ENCODE assay signal across 8 cellular contexts in genomic region chr14:92122761-92123160, GRCh38. TPM values are rescaled to one million over a fixed set of nuclear protein-coding genes. Genes with fewer than 3 reads are reported as not detected.
DNase-seq lines count a peak whose midpoint lies in the region; ATAC-seq and TF ChIP-seq lines count a peak whose summit lies in the region.

No MANE protein-coding gene starts in this region.

- ATAC-seq in GM21576 (IDR thresholded peaks at IDR 0.05; ENCODE audit: unreplicated experiment), result no peak

- peak overlapping the region; percentile 99 to 100 (median 100) for H3K27ac Mint-ChIP-seq in nephron

- H3K4me3 ChIP-seq in Loucy (ENCODE audit: low read length, poor library complexity, severe bottlenecking) (peak overlapping the region; percentile 85), dorsolateral prefrontal cortex (peak overlapping the region; percentile 72 to 99 (median 94))

- H3K27me3 ChIP-seq in Loucy (ENCODE audit: insufficient read depth, low read length, poor library complexity, severe bottlenecking), result no peaks in the 10 kb centered on the region
- H3K27me3 ChIP-seq in dorsolateral prefrontal cortex, result no peaks in the 10 kb centered on the region

- H3K4me2 ChIP-seq in Loucy (ENCODE audit: low read depth, low read length, poor library complexity, severe bottlenecking), result peak overlapping the region; percentile 83

- H4K20me1 ChIP-seq in Loucy (ENCODE audit: insufficient read depth, low read length, poor library complexity, severe bottlenecking), result no peaks in the 10 kb centered on the region

- H3K4me1 ChIP-seq in Loucy (ENCODE audit: insufficient read depth, low read length, poor library complexity, severe bottlenecking), result peaks cover 36% of the 10 kb centered on the region

- no peaks in the 10 kb centered on the region for H3K9me3 Mint-ChIP-seq in nephron

- TF ChIP-seq CTCF in C4-2B (conservative IDR thresholded peaks at IDR 0.05), result no peak
- TF ChIP-seq CTCF in Loucy (conservative IDR thresholded peaks at IDR 0.05; ENCODE audit: low read length), result no peak
- TF ChIP-seq CTCF in dorsolateral prefrontal cortex (IDR thresholded peaks at IDR 0.05 in 54 of 56, conservative IDR thresholded peaks at IDR 0.05 in 2 of 56; ENCODE audit: low read depth in 1 of 56, partially characterized antibody in 56 of 56), result no peak
- no peak for TF ChIP-seq CTCF in nephron (IDR thresholded peaks at IDR 0.05; ENCODE audit: unreplicated experiment in 3 of 3)

- H3K27me3 Mint-ChIP-seq in nephron (ENCODE audit: low read depth), result no peaks in the 10 kb centered on the region

- peaks cover 33% of the 10 kb centered on the region for H3K36me3 Mint-ChIP-seq in nephron (ENCODE audit: low read depth)

- peaks cover 66% of the 10 kb centered on the region for H3K79me2 ChIP-seq in Loucy (ENCODE audit: insufficient read depth, low read length)

- H3K9ac ChIP-seq in Loucy (ENCODE audit: low read depth, low read length, poor library complexity, severe bottlenecking), result peak overlapping the region; percentile 90

- H2AFZ ChIP-seq in Loucy (ENCODE audit: low read length), result peak overlapping the region; percentile 91; the same call in 1 of the 2 replicates

- H3K4me1 Mint-ChIP-seq in nephron, result peaks cover 25% of the 10 kb centered on the region

- H3K9me3 ChIP-seq in Loucy (ENCODE audit: insufficient read depth, low read depth, low read length), result no peaks in the 10 kb centered on the region

- no peaks in the 10 kb centered on the region for H3K9me2 ChIP-seq in Loucy (replicated peaks; ENCODE audit: low read depth, low read length)

- intact Hi-C loops in dorsolateral prefrontal cortex (cut with DNase I), result loop anchor here (5.0 to 10.0 kb wide), 4 partner anchors 80 to 670 kb away; partner anchors contain the start of genes GOLGA5 (in 1 of the 2) and TRIP11 (in 1 of the 2)

- no peaks in the 10 kb centered on the region for H3K36me3 ChIP-seq in Loucy (ENCODE audit: insufficient read depth, low read length)

- H3F3A ChIP-seq in Loucy (ENCODE audit: low read depth), result no peaks in the 10 kb centered on the region

- peak overlapping the region; percentile 99 for H3K27ac ChIP-seq in C4-2B
- peak overlapping the region in 51 of 59 donors; percentile 69 to 99 (median 96) for H3K27ac ChIP-seq in dorsolateral prefrontal cortex

- peak overlapping the region; percentile 96 to 100 (median 100) for H3K4me3 Mint-ChIP-seq in nephron

- DNase-seq in dorsolateral prefrontal cortex, result no peak
- DNase-seq in effector CD8-positive, alpha-beta T cell (lab: John Stamatoyannopoulos, UW), result no peak
- DNase-seq in HuH-7.5 (ENCODE audit: low spot score), result no peak
- no peak for DNase-seq in NCI-H446 (lab: John Stamatoyannopoulos, UW)

RNA-seq across cellular contexts. Expression of gene CPSF2, which starts 1.0 kb away (rescaled TPM):
- total RNA-seq in dorsolateral prefrontal cortex, result 10 to 100 TPM; 26.8 to 56.4 (median 40.4) TPM

RNA-seq across cellular contexts. Expression of gene NDUFB1, which starts 1.3 kb away (rescaled TPM):
- total RNA-seq in dorsolateral prefrontal cortex, result 100 to 1,000 TPM in 107 of 120 experiments, 10 to 100 TPM in 13; 64.8 to 207 (median 138) TPM

RNA-seq across cellular contexts. Expression of gene ATXN3, which starts 16.4 kb away (rescaled TPM):
- 10 to 100 TPM; 31.2 to 63.2 (median 46.6) TPM for total RNA-seq in dorsolateral prefrontal cortex
